Comparison of ENCODE assay signal across 13 cellular contexts in the genomic region with DNA sequence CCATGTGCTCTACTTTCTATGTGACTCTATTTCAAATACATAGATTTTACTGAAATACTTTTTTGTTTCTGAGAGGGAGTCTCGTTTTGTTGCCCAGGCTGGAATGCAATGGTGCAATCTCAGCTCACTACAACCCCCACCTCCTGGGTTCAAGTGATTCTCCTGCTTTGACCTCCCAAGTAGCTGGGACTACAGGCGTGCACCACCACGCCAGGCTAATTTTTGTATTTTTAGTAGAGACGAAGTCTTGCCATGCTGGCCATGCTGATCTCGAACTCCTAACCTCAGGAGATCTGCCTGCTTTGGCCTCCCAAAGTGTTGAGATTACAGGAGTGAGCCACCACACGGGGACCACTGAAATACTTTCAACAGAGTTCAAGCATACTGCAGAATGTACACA. TPM values are rescaled to one million over a fixed set of nuclear protein-coding genes. Genes with fewer than 3 reads are reported as not detected.
DNase-seq lines count a peak whose midpoint lies in the region; ATAC-seq, FAIRE-seq and TF ChIP-seq lines count a peak whose summit lies in the region.
"Had no signal": no experiment of that assay in that cellular context is flagged by ENCODE, and none has a peak within 500 bp of the region (broad histone marks: within the 10 kb centered on the region; RNA-seq: fewer than 3 reads in every experiment).

No MANE protein-coding gene starts in this region.

- ATAC-seq in HepG2: no peak
- ATAC-seq in right lobe of liver: no peak
- no peak for ATAC-seq in activated T-helper 17 cell treated with anti-CD3 and anti-CD28 coated beads, Interleukin-2, amount 50 U/mL, for 72 hours (replicated peaks)
- no peak for ATAC-seq in HG02763 (IDR thresholded peaks at IDR 0.05; ENCODE audit: unreplicated experiment)
- no peak for ATAC-seq in gastroesophageal sphincter
- ATAC-seq: upper lobe of right lung had no signal

- peak overlapping the region; percentile 93 for H3K27ac Mint-ChIP-seq in activated T-helper 17 cell treated with anti-CD3 and anti-CD28 coated beads, Interleukin-2, amount 50 U/mL, for 72 hours
- H3K27ac Mint-ChIP-seq in type B pancreatic cell: peak overlapping the region; percentile 18

- no peak overlapping the region for H2BK120ac ChIP-seq in mesenchymal stem cell (ENCODE audit: low read depth, low read length)

- no peak overlapping the region for H3K23ac ChIP-seq in mesenchymal stem cell (ENCODE audit: low read length in 2 of 2)

- no peak for TF ChIP-seq RAD21 in HepG2 (CRISPR knock-in tag; IDR thresholded peaks at IDR 0.05)

- TF ChIP-seq CTCF in HepG2 (CRISPR knock-in tag; IDR thresholded peaks at IDR 0.05): no peak
- TF ChIP-seq CTCF in right lobe of liver (IDR thresholded peaks at IDR 0.05): no peak
- no peak for TF ChIP-seq CTCF in type B pancreatic cell (conservative IDR thresholded peaks at IDR 0.05)
- no peak for TF ChIP-seq CTCF in gastroesophageal sphincter (IDR thresholded peaks at IDR 0.05)

- no peaks in the 10 kb centered on the region for H3K9me3 Mint-ChIP-seq in activated T-helper 17 cell treated with anti-CD3 and anti-CD28 coated beads, Interleukin-2, amount 50 U/mL, for 72 hours
- H3K9me3 Mint-ChIP-seq in type B pancreatic cell: no peaks in the 10 kb centered on the region

- H2AK5ac ChIP-seq in mesenchymal stem cell (ENCODE audit: low read length, severe bottlenecking): no peak overlapping the region

- DNase-seq in HepG2 (ENCODE audit: low spot score) (no peak), right lobe of liver (no peak), mesenchymal stem cell (no peak), type B pancreatic cell (ENCODE audit: extremely low spot score, unreplicated experiment) (no peak), H54 (ENCODE audit: insufficient read length, low spot score) (no peak)
- DNase-seq: activated CD4-positive, alpha-beta T cell treated with anti-CD3 and anti-CD28 coated beads for 1 hour; stimulated activated CD4-positive, alpha-beta T cell treated with anti-CD3 and anti-CD28 coated beads, Interleukin-2, amount 100 ng/mL, for 24 hours; upper lobe of right lung had no signal

- H2BK5ac ChIP-seq in mesenchymal stem cell (ENCODE audit: low read depth, low read length, poor library complexity, severe bottlenecking): no peak overlapping the region

- no peaks in the 10 kb centered on the region for H3K27me3 Mint-ChIP-seq in activated T-helper 17 cell treated with anti-CD3 and anti-CD28 coated beads, Interleukin-2, amount 50 U/mL, for 72 hours
- no peaks in the 10 kb centered on the region for H3K27me3 Mint-ChIP-seq in type B pancreatic cell

- BruUV-seq in HepG2 (replicated peaks; lab: Mats Ljungman, UMichigan): no TSS peak

- 79% methylated on average over 6 of the region's 6 CpGs for WGBS in HepG2 (ENCODE audit: low lambda C conversion rate)
- WGBS in right lobe of liver (ENCODE audit: insufficient coverage, low coverage, low lambda C conversion rate, missing lambda C conversion rate): 60% methylated on average over 6 of the region's 6 CpGs
- 84% methylated on average over 6 of the region's 6 CpGs for WGBS in mesenchymal stem cell
- WGBS in gastroesophageal sphincter (ENCODE audit: low coverage in 1 of 2), 2 donors: 89 to 91% methylated on average over 4 to 5 of the region's 6 CpGs

- CTCF ChIA-PET in HepG2 (lab: Yijun Ruan, JAX; ENCODE audit: low intra/inter-chr PET ratio, low total read pairs): no interaction called here

- no peak overlapping the region for H2AFZ ChIP-seq in HepG2 (ENCODE audit: low read length)
- no peak overlapping the region for H2AFZ ChIP-seq in mesenchymal stem cell (ENCODE audit: low read depth, low read length)

- no peak overlapping the region for H3K4ac ChIP-seq in mesenchymal stem cell (ENCODE audit: low read depth in 1 of 2, low read length in 2 of 2)

- peak overlapping the region; percentile 81 for H3K4me3 Mint-ChIP-seq in activated T-helper 17 cell treated with anti-CD3 and anti-CD28 coated beads, Interleukin-2, amount 50 U/mL, for 72 hours
- peak overlapping the region; percentile 77 for H3K4me3 Mint-ChIP-seq in type B pancreatic cell

- peaks cover 89% of the 10 kb centered on the region for H3K36me3 Mint-ChIP-seq in activated T-helper 17 cell treated with anti-CD3 and anti-CD28 coated beads, Interleukin-2, amount 50 U/mL, for 72 hours (ENCODE audit: low read depth)
- peaks cover 12% of the 10 kb centered on the region for H3K36me3 Mint-ChIP-seq in type B pancreatic cell

- POLR2A ChIA-PET in HepG2 (lab: Yijun Ruan, JAX): no interaction called here

- H3K14ac ChIP-seq in mesenchymal stem cell (ENCODE audit: low read length in 2 of 2): no peak overlapping the region

- H3K27me3 ChIP-seq in HepG2 (ENCODE audit: control insufficient read depth in 1 of 2, insufficient read depth in 2 of 2, low read length in 2 of 2): no peaks in the 10 kb centered on the region; a peak in 1 of 5 replicates
- no peaks in the 10 kb centered on the region for H3K27me3 ChIP-seq in right lobe of liver
- no peaks in the 10 kb centered on the region for H3K27me3 ChIP-seq in mesenchymal stem cell (ENCODE audit: control insufficient read depth in 1 of 2, insufficient read depth in 1 of 2, low read length in 2 of 2)
- no peaks in the 10 kb centered on the region for H3K27me3 ChIP-seq in gastroesophageal sphincter
- H3K27me3 ChIP-seq: breast epithelium, upper lobe of right lung had no signal

- H4K91ac ChIP-seq in mesenchymal stem cell (ENCODE audit: low read length): no peak overlapping the region

- FAIRE-seq in HepG2 (lab: Jason Lieb, UNC) (no peak), H54 (lab: Jason Lieb, UNC) (no peak)

- H3K4me3 ChIP-seq in HepG2 (replicated peaks in 1 of 3; ENCODE audit: insufficient read depth in 1 of 3, low read depth in 2 of 3, low read length in 3 of 3) (peak overlapping the region in 2 of 3 experiments; percentile 22 to 63; a peak in 3 of 6 replicates), right lobe of liver (no peak overlapping the region), mesenchymal stem cell (ENCODE audit: insufficient read depth in 1 of 2, low read depth in 1 of 2, low read length in 2 of 2) (peak overlapping the region in 1 of 2 experiments; percentile 7), gastroesophageal sphincter (no peak overlapping the region)
- H3K4me3 ChIP-seq: breast epithelium had no signal

- H3K79me2 ChIP-seq in HepG2 (ENCODE audit: insufficient read depth, low read length): peaks cover 55% of the 10 kb centered on the region

- intact Hi-C loops in HepG2 (cut with micrococcal nuclease; ENCODE audit: unreplicated experiment) (loop anchor here (5.0 kb wide), 1 partner anchor 58 kb away; the partner anchor contains the start of gene GTPBP4), right lobe of liver (cut with DNase I) (no loop called here)

- peaks cover 33% of the 10 kb centered on the region for H3K4me1 ChIP-seq in HepG2 (ENCODE audit: insufficient read depth, low read length)
- H3K4me1 ChIP-seq in right lobe of liver: peaks cover 0 to 23% (median 2%) of the 10 kb centered on the region in 4 donors
- H3K4me1 ChIP-seq in mesenchymal stem cell (ENCODE audit: control insufficient read depth, insufficient read depth, low read depth, low read length): peaks cover 8% of the 10 kb centered on the region
- H3K4me1 ChIP-seq in gastroesophageal sphincter: peaks cover 0 to 45% (median 8%) of the 10 kb centered on the region in 3 donors

- in situ Hi-C loops in HepG2 (cut with HindIII; ENCODE audit: extremely low pct_ligation_motif_present, low pct_unique_long_range_greater_than_20kb): no loop called here

- no peak overlapping the region for H3K18ac ChIP-seq in mesenchymal stem cell (ENCODE audit: low read depth in 1 of 2, low read length in 2 of 2)

- TF ChIP-seq EP300 in HepG2 (IDR thresholded peaks at IDR 0.05; ENCODE audit: low read depth in 2 of 2, low read length in 2 of 2) (no peak), HepG2 (CRISPR knock-in tag; IDR thresholded peaks at IDR 0.05; ENCODE audit: borderline replicate concordance) (no peak), gastroesophageal sphincter (IDR thresholded peaks at IDR 0.05) (no peak)

- TF ChIP-seq POLR2A in HepG2 (IDR thresholded peaks at IDR 0.05; ENCODE audit: insufficient read depth in 1 of 2, low read depth in 2 of 2, low read length in 2 of 2) (no peak), right lobe of liver (IDR thresholded peaks at IDR 0.05) (no peak), gastroesophageal sphincter (IDR thresholded peaks at IDR 0.05) (no peak), H54 (IDR thresholded peaks at IDR 0.05; ENCODE audit: low read depth, low read length) (no peak)

- H3K9me3 ChIP-seq in HepG2 (ENCODE audit: low read length): no peaks in the 10 kb centered on the region
- H3K9me3 ChIP-seq in right lobe of liver: no peaks in the 10 kb centered on the region
- no peaks in the 10 kb centered on the region for H3K9me3 ChIP-seq in mesenchymal stem cell (ENCODE audit: control insufficient read depth, low read length)
- no peaks in the 10 kb centered on the region for H3K9me3 ChIP-seq in gastroesophageal sphincter
- H3K9me3 ChIP-seq: breast epithelium, upper lobe of right lung had no signal

- H3K4me2 ChIP-seq in HepG2 (ENCODE audit: low read depth, low read length) (peak overlapping the region; percentile 73), mesenchymal stem cell (ENCODE audit: low read length, poor library complexity, severe bottlenecking) (no peak overlapping the region)

- no peak overlapping the region for H3K27ac ChIP-seq in HepG2 (ENCODE audit: extremely low read length, insufficient read depth, low read length)
- peak overlapping the region in 1 of 3 donors; percentile 54 for H3K27ac ChIP-seq in right lobe of liver
- H3K27ac ChIP-seq in mesenchymal stem cell (ENCODE audit: low read length, poor library complexity, severe bottlenecking): no peak overlapping the region
- peak overlapping the region in 1 of 4 donors; percentile 53 for H3K27ac ChIP-seq in gastroesophageal sphincter

- H3K36me3 ChIP-seq in HepG2 (replicated peaks in 1 of 2; ENCODE audit: control insufficient read depth in 1 of 2, insufficient read depth in 2 of 2, low read length in 2 of 2) (peaks cover 5 to 26% of the 10 kb centered on the region in 2 experiments), right lobe of liver (peaks cover 0 to 31% (median 16%) of the 10 kb centered on the region in 4 donors), mesenchymal stem cell (ENCODE audit: control insufficient read depth in 1 of 2, insufficient read depth in 2 of 2, low read depth in 1 of 2, low read length in 2 of 2) (peaks cover 10 to 54% of the 10 kb centered on the region in 2 experiments), gastroesophageal sphincter (peaks cover 2 to 33% of the 10 kb centered on the region in 2 donors)

- H4K8ac ChIP-seq in mesenchymal stem cell (ENCODE audit: low read length): no peak overlapping the region

- peaks cover 5% of the 10 kb centered on the region for H3K79me1 ChIP-seq in mesenchymal stem cell (replicated peaks; ENCODE audit: low read length, poor library complexity, severe bottlenecking)

- H4K20me1 ChIP-seq in HepG2 (ENCODE audit: insufficient read depth, low read length): peaks cover 53% of the 10 kb centered on the region

- 0 out of 2 replicates have a peak overlapping the region, but pooled peaks have one; percentile 44 for H3K9ac ChIP-seq in HepG2 (ENCODE audit: insufficient read depth, low read depth, low read length)
- H3K9ac ChIP-seq in mesenchymal stem cell (ENCODE audit: low read length): peak overlapping the region; percentile 31

- H2BK12ac ChIP-seq in mesenchymal stem cell (ENCODE audit: low read length in 2 of 2): no peak overlapping the region

- H2BK15ac ChIP-seq in mesenchymal stem cell (ENCODE audit: low read depth, poor library complexity, severe bottlenecking): no peak overlapping the region

- peaks cover 34% of the 10 kb centered on the region for H3K4me1 Mint-ChIP-seq in activated T-helper 17 cell treated with anti-CD3 and anti-CD28 coated beads, Interleukin-2, amount 50 U/mL, for 72 hours
- H3K4me1 Mint-ChIP-seq in type B pancreatic cell (ENCODE audit: unreplicated experiment): peaks cover 29% of the 10 kb centered on the region

RNA-seq across cellular contexts. Expression of gene IDI1, which starts 3.5 kb away (rescaled TPM):
- total RNA-seq in HepG2 (2016; rRNA removed; fragmentation: Illumina TruSeq; extraction: Trizol) (145 and 247 TPM in 2 replicates), right lobe of liver (10 to 100 TPM; 14.7 to 79.7 (median 28.4) TPM), type B pancreatic cell (ENCODE audit: low replicate concordance) (45.2 and 54.1 TPM in 2 replicates), gastroesophageal sphincter (10 to 100 TPM; 19.2 to 32.4 (median 29.5) TPM)
- 30.6 and 36.4 TPM in 2 replicates for total RNA-seq in HepG2 (2016; cell fraction: cytosol; rRNA removed; fragmentation: Illumina TruSeq; extraction: Trizol; ENCODE audit: low read depth)
- total RNA-seq in HepG2 (2016; cell fraction: insoluble cytoplasmic fraction; rRNA removed; fragmentation: Illumina TruSeq; extraction: Trizol): 151 and 249 TPM in 2 replicates
- total RNA-seq in HepG2 (2016; cell fraction: membrane; rRNA removed; fragmentation: Illumina TruSeq; extraction: Trizol): 51.4 and 56.7 TPM in 2 replicates
- 95.7 and 98.8 TPM in 2 replicates for total RNA-seq in HepG2 (2016; cell fraction: nucleus; rRNA removed; fragmentation: Illumina TruSeq; extraction: Trizol)
- polyA plus RNA-seq in HepG2 (2011; rRNA removed): 44.4 and 56.6 TPM in 2 replicates
- 17.6 and 37.3 TPM in 2 replicates for polyA plus RNA-seq in HepG2 (2011; cell fraction: cytosol; rRNA removed)
- 43.0 and 68.2 TPM in 2 replicates for polyA plus RNA-seq in HepG2 (2011; cell fraction: nucleus; rRNA removed)
- polyA plus RNA-seq in HepG2 (2012): 95.0 and 101 TPM in 2 replicates
- 11.6 and 13.1 TPM in 2 replicates for polyA plus RNA-seq in HepG2 (2016; cell fraction: cytosol; fragmentation: Illumina TruSeq; extraction: Trizol; ENCODE audit: low read depth)
- 253 and 286 TPM in 2 replicates for polyA plus RNA-seq in HepG2 (2016; cell fraction: insoluble cytoplasmic fraction; fragmentation: Illumina TruSeq; extraction: Trizol; ENCODE audit: low read depth)
- 34.8 and 35.9 TPM in 2 replicates for polyA plus RNA-seq in HepG2 (2016; cell fraction: membrane; fragmentation: Illumina TruSeq; extraction: Trizol; ENCODE audit: low read depth)
- 142 and 155 TPM in 2 replicates for polyA plus RNA-seq in HepG2 (2016; cell fraction: nucleus; fragmentation: Illumina TruSeq; extraction: Trizol; ENCODE audit: insufficient read depth, low read depth)
- 13.6 and 22.4 TPM in 2 replicates for polyA minus RNA-seq in HepG2 (2011; rRNA and poly(A)+ RNA removed; ENCODE audit: low replicate concordance)
- 13.5 and 22.8 TPM in 2 replicates for polyA minus RNA-seq in HepG2 (2011; cell fraction: cytosol; rRNA and poly(A)+ RNA removed)
- polyA minus RNA-seq in HepG2 (2011; cell fraction: nucleus; rRNA and poly(A)+ RNA removed): 43.5 and 60.7 TPM in 2 replicates
- total RNA-seq in activated T-helper 17 cell treated with anti-CD3 and anti-CD28 coated beads, Interleukin-2, amount 50 U/mL, for 72 hours: 10 to 100 TPM; 59.0 to 87.9 TPM
- 198 TPM for polyA plus RNA-seq in mesenchymal stem cell (2013, experiment 1 of 2)
- polyA plus RNA-seq in mesenchymal stem cell (2013, experiment 2 of 2): 211 TPM

RNA-seq across cellular contexts. Expression of gene WDR37, which starts 10.8 kb away (rescaled TPM):
- total RNA-seq in HepG2 (2016; rRNA removed; fragmentation: Illumina TruSeq; extraction: Trizol): 5.4 and 5.9 TPM in 2 replicates
- total RNA-seq in HepG2 (2016; cell fraction: cytosol; rRNA removed; fragmentation: Illumina TruSeq; extraction: Trizol; ENCODE audit: low read depth): 14.4 and 16.4 TPM in 2 replicates
- total RNA-seq in HepG2 (2016; cell fraction: insoluble cytoplasmic fraction; rRNA removed; fragmentation: Illumina TruSeq; extraction: Trizol): 4.7 and 6.1 TPM in 2 replicates
- 8.1 and 8.5 TPM in 2 replicates for total RNA-seq in HepG2 (2016; cell fraction: membrane; rRNA removed; fragmentation: Illumina TruSeq; extraction: Trizol)
- total RNA-seq in HepG2 (2016; cell fraction: nucleus; rRNA removed; fragmentation: Illumina TruSeq; extraction: Trizol): 7.7 and 7.8 TPM in 2 replicates
- polyA plus RNA-seq in HepG2 (2011; rRNA removed): 7.5 and 8.6 TPM in 2 replicates
- polyA plus RNA-seq in HepG2 (2011; cell fraction: cytosol; rRNA removed): 5.3 TPM in 2 replicates
- polyA plus RNA-seq in HepG2 (2011; cell fraction: nucleus; rRNA removed): 19.8 and 22.5 TPM in 2 replicates
- polyA plus RNA-seq in HepG2 (2012): 6.1 and 6.9 TPM in 2 replicates
- 0.37 and 0.41 TPM in 2 replicates for polyA plus RNA-seq in HepG2 (2016; cell fraction: cytosol; fragmentation: Illumina TruSeq; extraction: Trizol; ENCODE audit: low read depth)
- 4.6 and 5.8 TPM in 2 replicates for polyA plus RNA-seq in HepG2 (2016; cell fraction: insoluble cytoplasmic fraction; fragmentation: Illumina TruSeq; extraction: Trizol; ENCODE audit: low read depth)
- polyA plus RNA-seq in HepG2 (2016; cell fraction: membrane; fragmentation: Illumina TruSeq; extraction: Trizol; ENCODE audit: low read depth): 1.1 and 1.2 TPM in 2 replicates
- 16.0 TPM in 2 replicates for polyA plus RNA-seq in HepG2 (2016; cell fraction: nucleus; fragmentation: Illumina TruSeq; extraction: Trizol; ENCODE audit: insufficient read depth, low read depth)
- polyA minus RNA-seq in HepG2 (2011; rRNA and poly(A)+ RNA removed; ENCODE audit: low replicate concordance): 39.9 and 41.7 TPM in 2 replicates
- 7.3 and 13.4 TPM in 2 replicates for polyA minus RNA-seq in HepG2 (2011; cell fraction: cytosol; rRNA and poly(A)+ RNA removed)
- polyA minus RNA-seq in HepG2 (2011; cell fraction: nucleus; rRNA and poly(A)+ RNA removed): 16.2 and 17.1 TPM in 2 replicates
- total RNA-seq in right lobe of liver: 1 to 10 TPM; 5.8 to 9.7 (median 8.3) TPM
- total RNA-seq in activated T-helper 17 cell treated with anti-CD3 and anti-CD28 coated beads, Interleukin-2, amount 50 U/mL, for 72 hours: 10 to 100 TPM; 23.8 to 31.3 TPM
- 18.0 TPM for polyA plus RNA-seq in mesenchymal stem cell (2013, experiment 1 of 2)
- polyA plus RNA-seq in mesenchymal stem cell (2013, experiment 2 of 2): 17.1 TPM
- 16.2 and 17.6 TPM in 2 replicates for total RNA-seq in type B pancreatic cell (ENCODE audit: low replicate concordance)
- total RNA-seq in gastroesophageal sphincter: 10 to 100 TPM; 11.4 to 16.7 (median 13.9) TPM

RNA-seq across cellular contexts. Expression of gene IDI2, which starts 19.8 kb away (rescaled TPM):
- total RNA-seq in HepG2 (2016; rRNA removed; fragmentation: Illumina TruSeq; extraction: Trizol) (not detected in 2 replicates), right lobe of liver (not detected), type B pancreatic cell (ENCODE audit: low replicate concordance) (not detected in 2 replicates), gastroesophageal sphincter (not detected)
- total RNA-seq in HepG2 (2016; cell fraction: cytosol; rRNA removed; fragmentation: Illumina TruSeq; extraction: Trizol; ENCODE audit: low read depth): not detected in 2 replicates
- not detected in 2 replicates for total RNA-seq in HepG2 (2016; cell fraction: insoluble cytoplasmic fraction; rRNA removed; fragmentation: Illumina TruSeq; extraction: Trizol)
- not detected in 2 replicates for total RNA-seq in HepG2 (2016; cell fraction: membrane; rRNA removed; fragmentation: Illumina TruSeq; extraction: Trizol)
- not detected in 2 replicates for total RNA-seq in HepG2 (2016; cell fraction: nucleus; rRNA removed; fragmentation: Illumina TruSeq; extraction: Trizol)
- not detected in 2 replicates for polyA plus RNA-seq in HepG2 (2011; rRNA removed)
- polyA plus RNA-seq in HepG2 (2011; cell fraction: cytosol; rRNA removed): not detected in 2 replicates
- not detected in 2 replicates for polyA plus RNA-seq in HepG2 (2011; cell fraction: nucleus; rRNA removed)
- polyA plus RNA-seq in HepG2 (2012): not detected in 2 replicates
- polyA plus RNA-seq in HepG2 (2016; cell fraction: cytosol; fragmentation: Illumina TruSeq; extraction: Trizol; ENCODE audit: low read depth): not detected in 2 replicates
- not detected in 2 replicates for polyA plus RNA-seq in HepG2 (2016; cell fraction: insoluble cytoplasmic fraction; fragmentation: Illumina TruSeq; extraction: Trizol; ENCODE audit: low read depth)
- not detected in 2 replicates for polyA plus RNA-seq in HepG2 (2016; cell fraction: membrane; fragmentation: Illumina TruSeq; extraction: Trizol; ENCODE audit: low read depth)
- not detected in 2 replicates for polyA plus RNA-seq in HepG2 (2016; cell fraction: nucleus; fragmentation: Illumina TruSeq; extraction: Trizol; ENCODE audit: insufficient read depth, low read depth)
- polyA minus RNA-seq in HepG2 (2011; rRNA and poly(A)+ RNA removed; ENCODE audit: low replicate concordance): not detected in 2 replicates
- polyA minus RNA-seq in HepG2 (2011; cell fraction: cytosol; rRNA and poly(A)+ RNA removed): not detected in 2 replicates
- polyA minus RNA-seq in HepG2 (2011; cell fraction: nucleus; rRNA and poly(A)+ RNA removed): not detected in 2 replicates
- total RNA-seq in activated T-helper 17 cell treated with anti-CD3 and anti-CD28 coated beads, Interleukin-2, amount 50 U/mL, for 72 hours: under 1 TPM in 1 of 2 donors, not detected in 1; 0.26 TPM
- not detected for polyA plus RNA-seq in mesenchymal stem cell (2013, experiment 1 of 2)
- not detected for polyA plus RNA-seq in mesenchymal stem cell (2013, experiment 2 of 2)
- total RNA-seq: breast epithelium, glomerular endothelial cell, upper lobe of right lung had no signal

RNA-seq across cellular contexts. Expression of gene GTPBP4, which starts 57.2 kb away (rescaled TPM):
- total RNA-seq in HepG2 (2016; rRNA removed; fragmentation: Illumina TruSeq; extraction: Trizol) (85.5 and 101 TPM in 2 replicates), right lobe of liver (10 to 100 TPM in 5 of 6 experiments, 1 to 10 TPM in 1; 6.6 to 18.6 (median 15.4) TPM), type B pancreatic cell (ENCODE audit: low replicate concordance) (57.8 and 65.9 TPM in 2 replicates), gastroesophageal sphincter (10 to 100 TPM; 16.0 to 31.5 (median 21.5) TPM)
- total RNA-seq in HepG2 (2016; cell fraction: cytosol; rRNA removed; fragmentation: Illumina TruSeq; extraction: Trizol; ENCODE audit: low read depth): 9.2 and 10.8 TPM in 2 replicates
- 73.1 and 98.3 TPM in 2 replicates for total RNA-seq in HepG2 (2016; cell fraction: insoluble cytoplasmic fraction; rRNA removed; fragmentation: Illumina TruSeq; extraction: Trizol)
- 17.2 and 23.2 TPM in 2 replicates for total RNA-seq in HepG2 (2016; cell fraction: membrane; rRNA removed; fragmentation: Illumina TruSeq; extraction: Trizol)
- 61.0 and 70.2 TPM in 2 replicates for total RNA-seq in HepG2 (2016; cell fraction: nucleus; rRNA removed; fragmentation: Illumina TruSeq; extraction: Trizol)
- 20.1 and 24.1 TPM in 2 replicates for polyA plus RNA-seq in HepG2 (2011; rRNA removed)
- 9.2 and 11.6 TPM in 2 replicates for polyA plus RNA-seq in HepG2 (2011; cell fraction: cytosol; rRNA removed)
- 31.1 and 31.6 TPM in 2 replicates for polyA plus RNA-seq in HepG2 (2011; cell fraction: nucleus; rRNA removed)
- polyA plus RNA-seq in HepG2 (2012): 37.7 and 40.3 TPM in 2 replicates
- 3.6 and 4.3 TPM in 2 replicates for polyA plus RNA-seq in HepG2 (2016; cell fraction: cytosol; fragmentation: Illumina TruSeq; extraction: Trizol; ENCODE audit: low read depth)
- polyA plus RNA-seq in HepG2 (2016; cell fraction: insoluble cytoplasmic fraction; fragmentation: Illumina TruSeq; extraction: Trizol; ENCODE audit: low read depth): 116 and 119 TPM in 2 replicates
- 8.8 and 12.3 TPM in 2 replicates for polyA plus RNA-seq in HepG2 (2016; cell fraction: membrane; fragmentation: Illumina TruSeq; extraction: Trizol; ENCODE audit: low read depth)
- 109 and 116 TPM in 2 replicates for polyA plus RNA-seq in HepG2 (2016; cell fraction: nucleus; fragmentation: Illumina TruSeq; extraction: Trizol; ENCODE audit: insufficient read depth, low read depth)
- polyA minus RNA-seq in HepG2 (2011; rRNA and poly(A)+ RNA removed; ENCODE audit: low replicate concordance): 35.4 and 59.3 TPM in 2 replicates
- polyA minus RNA-seq in HepG2 (2011; cell fraction: cytosol; rRNA and poly(A)+ RNA removed): 14.2 and 15.8 TPM in 2 replicates
- 62.8 and 65.3 TPM in 2 replicates for polyA minus RNA-seq in HepG2 (2011; cell fraction: nucleus; rRNA and poly(A)+ RNA removed)
- total RNA-seq in activated T-helper 17 cell treated with anti-CD3 and anti-CD28 coated beads, Interleukin-2, amount 50 U/mL, for 72 hours: 100 to 1,000 TPM in 1 of 2 donors, 10 to 100 TPM in 1; 68.6 to 101 TPM
- 33.3 TPM for polyA plus RNA-seq in mesenchymal stem cell (2013, experiment 1 of 2)
- 29.9 TPM for polyA plus RNA-seq in mesenchymal stem cell (2013, experiment 2 of 2)

Comparison
In these comparisons a context has a peak if more than half of its experiments do, and no peak if none do; other contexts are left out.
1. H3K4me3 ChIP-seq: peak in HepG2 (2 of 3); none in right lobe of liver (0 of 3) and gastroesophageal sphincter (0 of 2).